Comparison of ENCODE assay signal across 18 cellular contexts in the genomic region with DNA sequence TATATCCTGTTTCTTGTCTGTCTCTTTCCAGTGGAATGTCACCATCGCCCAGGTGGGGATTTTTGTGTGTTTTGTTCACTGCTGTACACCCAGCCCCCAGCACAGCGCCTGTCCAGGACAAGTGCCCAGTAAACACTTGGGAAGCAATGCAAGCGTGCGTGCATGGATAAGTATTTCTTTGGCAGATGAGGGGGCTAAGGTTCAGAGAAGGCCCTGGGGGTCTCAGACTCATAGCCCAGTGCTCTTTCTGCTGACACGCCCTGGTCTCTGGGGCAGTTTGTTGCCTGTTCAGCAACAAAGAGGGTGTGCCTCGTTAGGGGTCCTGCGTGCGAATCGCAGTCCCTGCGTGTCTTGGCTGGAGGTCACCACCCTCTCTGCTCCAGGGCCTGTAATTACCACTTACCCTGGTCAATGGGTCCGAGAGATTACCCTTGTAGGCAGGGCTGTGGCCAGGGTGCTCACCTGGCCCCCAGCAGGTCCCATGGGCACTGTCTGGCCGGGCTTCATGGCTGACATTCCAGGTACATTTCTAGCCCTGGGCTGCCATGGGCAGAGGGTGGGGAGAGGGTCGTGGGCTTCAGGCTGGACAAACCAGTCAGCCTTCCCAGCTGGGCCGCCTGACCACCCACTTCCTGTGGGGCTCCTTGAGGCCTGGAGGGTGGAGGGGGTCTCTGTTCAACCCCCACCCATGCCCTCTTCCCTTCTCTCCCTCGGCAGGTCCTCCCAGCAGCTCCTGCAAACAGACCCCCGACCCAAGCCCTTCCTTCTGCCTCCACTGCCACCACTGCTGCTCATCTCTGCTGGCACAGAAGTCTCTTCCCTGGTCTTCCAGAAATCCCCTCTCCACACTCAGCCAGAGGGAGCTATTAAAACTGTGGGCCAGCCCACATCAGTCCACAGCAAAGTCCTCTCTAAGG.
A peak's percentile ranks its signal among the peaks of the same experiment; 100 is the strongest.
DNase-seq lines count a peak whose midpoint lies in the region; ATAC-seq and TF ChIP-seq lines count a peak whose summit lies in the region.
"Had no signal": no experiment of that assay in that cellular context is flagged by ENCODE, and none has a peak within 500 bp of the region (broad histone marks: within the 10 kb centered on the region; RNA-seq: fewer than 3 reads in every experiment).

No MANE protein-coding gene starts in this region.

- peak overlapping the region; percentile 40 for H2BK120ac ChIP-seq in trophoblast cell (ENCODE audit: insufficient read depth, low read length, poor library complexity)

- H4K8ac ChIP-seq in trophoblast cell (ENCODE audit: low read depth, low read length) = peak overlapping the region; percentile 45

- H3K4me3 ChIP-seq in heart right ventricle = peak overlapping the region in 1 of 10 donors; percentile 42
- H3K4me3 ChIP-seq in right atrium auricular region = no peak overlapping the region
- H3K4me3 ChIP-seq in trophoblast cell (ENCODE audit: low read depth, low read length) = no peak overlapping the region
- no peak overlapping the region for H3K4me3 ChIP-seq in vagina
- H3K4me3 ChIP-seq: mucosa of descending colon had no signal

- CTCF ChIA-PET in GM10248 (lab: Yijun Ruan, JAX) = no interaction called here

- peak overlapping the region; percentile 64 to 96 (median 76) for H3K27ac ChIP-seq in heart right ventricle
- peak overlapping the region; percentile 77 to 79 for H3K27ac ChIP-seq in right atrium auricular region
- H3K27ac ChIP-seq in trophoblast cell (ENCODE audit: low read depth, low read length) = peak overlapping the region; percentile 57
- H3K27ac ChIP-seq in vagina = peak overlapping the region; percentile 95
- H3K27ac ChIP-seq: KMS-11 had no signal

- TF ChIP-seq CTCF in heart right ventricle (IDR thresholded peaks at IDR 0.05) (no peak), right atrium auricular region (IDR thresholded peaks at IDR 0.05) (no peak), vagina (IDR thresholded peaks at IDR 0.05) (no peak), GM10248 (IDR thresholded peaks at IDR 0.05; ENCODE audit: control extremely low read depth, extremely low read depth, low read depth, missing control alignments) (no peak)

- H4K12ac ChIP-seq in trophoblast cell (ENCODE audit: low read depth, low read length) = peak overlapping the region; percentile 15

- H3K23ac ChIP-seq in trophoblast cell (ENCODE audit: low read length) = no peak overlapping the region

- intact Hi-C loops in heart right ventricle (cut with DNase I) = loop anchor here in 6 of 10 donors (2.0 to 10.0 kb wide), 5 partner anchors 40 to 177 kb away; a partner anchor contains a TSS
- intact Hi-C loops in left cardiac atrium (cut with DNase I) = loop anchor here (5.0 to 10.0 kb wide), 3 partner anchors 83 to 187 kb away; a partner anchor contains a TSS
- intact Hi-C loops in vagina (cut with DNase I) = loop anchor here (5.0 kb wide), 1 partner anchor 90 kb away; no protein-coding TSS in a partner anchor

- H2BK5ac ChIP-seq in trophoblast cell (ENCODE audit: low read depth, low read length, poor library complexity) = peak overlapping the region; percentile 69

- POLR2A ChIA-PET in GM10248 (lab: Yijun Ruan, JAX) = no interaction called here

- H3K14ac ChIP-seq in trophoblast cell (ENCODE audit: low read length) = peak overlapping the region; percentile 48

- H3K4me1 ChIP-seq in heart right ventricle (peaks cover 7 to 81% (median 23%) of the 10 kb centered on the region in 9 donors), right atrium auricular region (peaks cover 0 to 34% of the 10 kb centered on the region in 2 donors), trophoblast cell (ENCODE audit: control insufficient read depth in 1 of 2, insufficient read depth in 2 of 2, low read length in 2 of 2) (peaks cover 17 to 22% of the 10 kb centered on the region in 2 experiments), vagina (peaks cover 55% of the 10 kb centered on the region)

- H3K4ac ChIP-seq in trophoblast cell (ENCODE audit: low read depth, low read length) = peak overlapping the region; percentile 19

- no peak overlapping the region for H3K4me2 ChIP-seq in trophoblast cell (ENCODE audit: low read length)
- H3K4me2 ChIP-seq: KMS-11 had no signal

- peak overlapping the region; percentile 81 for H4K91ac ChIP-seq in trophoblast cell (ENCODE audit: low read depth, low read length)

- peaks cover 2% of the 10 kb centered on the region for H3K79me2 ChIP-seq in trophoblast cell (ENCODE audit: control insufficient read depth, insufficient read depth, low read length, poor library complexity)

- H2AFZ ChIP-seq in trophoblast cell (ENCODE audit: insufficient read depth, low read length, poor library complexity) = no peak overlapping the region

- peaks cover 20% of the 10 kb centered on the region for H3K79me1 ChIP-seq in trophoblast cell (ENCODE audit: low read length)

- H3K9me3 ChIP-seq in heart right ventricle (no peaks in the 10 kb centered on the region), right atrium auricular region (no peaks in the 10 kb centered on the region), trophoblast cell (ENCODE audit: insufficient read depth, low read depth, low read length) (no peaks in the 10 kb centered on the region), vagina (no peaks in the 10 kb centered on the region)
- H3K9me3 ChIP-seq: mucosa of descending colon had no signal

- TF ChIP-seq POLR2A in vagina (IDR thresholded peaks at IDR 0.05) = no peak

- H3K18ac ChIP-seq in trophoblast cell (ENCODE audit: low read length) = peak overlapping the region; percentile 44

- H3K36me3 ChIP-seq in heart right ventricle (no peaks in the 10 kb centered on the region), right atrium auricular region (no peaks in the 10 kb centered on the region), trophoblast cell (ENCODE audit: control insufficient read depth in 1 of 2, insufficient read depth in 2 of 2, low read length in 2 of 2) (no peaks in the 10 kb centered on the region), vagina (no peaks in the 10 kb centered on the region)

- H2BK12ac ChIP-seq in trophoblast cell (ENCODE audit: low read length) = peak overlapping the region; percentile 41

- no peak for DNase-seq in heart right ventricle
- no peak for DNase-seq in left cardiac atrium
- no peak for DNase-seq in right atrium auricular region (ENCODE audit: low spot score)
- peak; percentile 84 to 87 for DNase-seq in trophoblast cell
- DNase-seq in vagina (ENCODE audit: extremely low spot score in 2 of 2) = no peak
- no peak for DNase-seq in GM10248 (ENCODE audit: extremely low spot score)
- no peak for DNase-seq in AG20443 (ENCODE audit: low spot score)
- DNase-seq: activated CD4-positive, alpha-beta T cell treated with anti-CD3 and anti-CD28 coated beads for 36 hours; amniotic stem cell; dermis blood vessel endothelial cell; H7; NCI-H1694; NCI-H69; retina; stimulated activated naive CD4-positive, alpha-beta T cell treated with Interleukin-2 at 50 U/mL for 16 hours had no signal

- 84 to 88% methylated on average over 16 of the region's 16 CpGs for WGBS in heart right ventricle, 2 donors
- WGBS in trophoblast cell (ENCODE audit: extremely low coverage, insufficient coverage, insufficient read length) = no CpG with 5 or more reads among the region's 16 CpGs

- H2AK5ac ChIP-seq in trophoblast cell (ENCODE audit: low read length) = peak overlapping the region; percentile 17

- H3K9ac ChIP-seq in trophoblast cell (ENCODE audit: low read length) = no peak overlapping the region
- H3K9ac ChIP-seq: KMS-11 had no signal

- H3K27me3 ChIP-seq in heart right ventricle (no peaks in the 10 kb centered on the region), right atrium auricular region (no peaks in the 10 kb centered on the region), trophoblast cell (ENCODE audit: insufficient read depth, low read length) (no peaks in the 10 kb centered on the region), vagina (no peaks in the 10 kb centered on the region)

- peak in 2 of 8 donors; percentile 1 to 14 for ATAC-seq in heart right ventricle
- no peak for ATAC-seq in left cardiac atrium
- ATAC-seq in GM19397 (IDR thresholded peaks at IDR 0.05; ENCODE audit: unreplicated experiment) = no peak
- ATAC-seq: activated CD4-positive, alpha-beta T cell treated with anti-CD3 and anti-CD28 coated beads for 36 hours had no signal

Comparison
In these comparisons a context has a peak if more than half of its experiments do, and no peak if none do; other contexts are left out.
1. DNase-seq: peak in trophoblast cell (2 of 2); none in heart right ventricle (0 of 2), left cardiac atrium (single experiment), right atrium auricular region (single experiment), vagina (0 of 2), GM10248 (single experiment) and AG20443 (single experiment).
2. Peak in every context shown above with its lines, with median percentiles within 50 percentile points of each other: H3K27ac ChIP-seq.